1 cellular context compared by ENCODE assay signal in the genomic region with DNA sequence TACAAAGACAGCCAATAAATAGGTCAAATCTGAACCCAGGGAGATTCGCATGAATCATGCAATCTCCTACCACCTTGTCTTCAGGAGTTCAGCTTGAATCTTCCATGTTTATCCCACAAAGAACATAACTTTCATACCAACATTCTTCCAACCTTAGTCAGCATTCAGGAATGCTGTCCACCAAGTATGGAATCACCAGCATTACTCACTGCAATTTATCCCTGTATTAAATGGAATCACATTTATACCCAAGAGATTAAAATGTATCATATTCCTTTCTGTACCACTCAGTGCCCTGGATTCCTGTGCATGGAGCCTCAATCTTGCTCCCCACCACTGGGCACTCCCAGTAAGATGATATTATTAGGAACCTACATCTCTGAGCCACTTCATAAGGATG.
TF ChIP-seq lines count a peak whose summit lies in the region.

No MANE protein-coding gene starts in this region.

TF ChIP-seq in HCT116, 20 proteins besides CTCF, POLR2A, EP300 and RAD21 (continued from another document):
- no peak for TF ChIP-seq TCF7L2 (IDR thresholded peaks at IDR 0.05; ENCODE audit: borderline replicate concordance, extremely low read depth, insufficient read depth, insufficient read length)
- peak; percentile 61; the same call in 1 of the 2 replicates for TF ChIP-seq SIN3A (IDR thresholded peaks at IDR 0.05; ENCODE audit: low read depth)
- TF ChIP-seq SRF (IDR thresholded peaks at IDR 0.05; ENCODE audit: low read depth), result peak; percentile 75
- TF ChIP-seq POLR2AphosphoS5 (IDR thresholded peaks at IDR 0.05; ENCODE audit: low read depth, low read length), result peak; percentile 44; the same call in 1 of the 2 replicates
- no peak for TF ChIP-seq EZH2phosphoT487 (IDR thresholded peaks at IDR 0.05; ENCODE audit: borderline replicate concordance)
- no peak for TF ChIP-seq ELF1 (IDR thresholded peaks at IDR 0.05; ENCODE audit: borderline replicate concordance, low read depth)
- TF ChIP-seq ZNF274 (IDR thresholded peaks at IDR 0.05; ENCODE audit: low read depth, low read length), result no peak
- TF ChIP-seq SP1 (IDR thresholded peaks at IDR 0.05; ENCODE audit: low read depth), result peak; percentile 90
- TF ChIP-seq YY1 (IDR thresholded peaks at IDR 0.05; ENCODE audit: extremely low read depth, insufficient replicate concordance, low read depth, low read length), result peak; percentile 21
